Comparison of ENCODE assay signal across 8 cellular contexts in the genomic region with DNA sequence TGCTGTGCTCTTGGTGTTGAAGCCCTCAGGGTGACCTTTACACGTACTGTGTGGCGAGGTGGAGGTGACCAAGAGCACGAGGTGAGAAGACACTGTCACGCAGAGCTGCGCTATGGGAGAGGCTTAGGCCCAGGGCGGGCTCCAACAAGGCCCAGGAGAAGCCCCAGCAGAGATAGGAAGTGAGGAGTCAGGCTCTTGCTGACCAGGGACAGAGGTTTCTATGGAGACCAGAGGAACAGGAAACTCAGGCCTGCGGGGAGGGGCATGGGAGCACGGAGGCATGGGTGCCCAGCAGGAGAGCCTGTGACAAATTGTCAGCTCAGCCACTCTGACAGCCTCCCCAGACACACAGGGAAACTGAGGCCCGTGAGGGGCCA. TPM values are rescaled to one million over a fixed set of nuclear protein-coding genes. Genes with fewer than 3 reads are reported as not detected.
A peak's percentile ranks its signal among the peaks of the same experiment; 100 is the strongest.
DNase-seq lines count a peak whose midpoint lies in the region; ATAC-seq, FAIRE-seq and TF ChIP-seq lines count a peak whose summit lies in the region.

No MANE protein-coding gene starts in this region.

- FAIRE-seq in H1 (lab: Jason Lieb, UNC), result no peak

- no peak overlapping the region for H4K8ac ChIP-seq in H1 (ENCODE audit: extremely low read depth, insufficient read depth, low read length)

- no peak overlapping the region for H3K56ac ChIP-seq in H1 (replicated peaks; ENCODE audit: insufficient read length, low read depth, low read length)

- H3K27ac ChIP-seq in H1 (ENCODE audit: low read depth, low read length) (peak overlapping the region; percentile 57; the same call in 1 of the 2 replicates), muscle layer of duodenum (ENCODE audit: low read length) (peak overlapping the region; percentile 51)

- no peaks in the 10 kb centered on the region for H3K27me3 ChIP-seq in H1 (replicated peaks in 1 of 4; ENCODE audit: control insufficient read depth in 3 of 4, extremely low read depth in 1 of 4, insufficient read depth in 3 of 4, low read length in 3 of 4)
- H3K27me3 ChIP-seq in muscle layer of duodenum (ENCODE audit: low read depth, low read length), result no peaks in the 10 kb centered on the region

- H3K9me3 ChIP-seq in H1 (ENCODE audit: insufficient read depth in 2 of 2, low read depth in 1 of 2, low read length in 1 of 2) (no peaks in the 10 kb centered on the region), muscle layer of duodenum (ENCODE audit: control insufficient read depth in 1 of 2, low read length in 2 of 2) (no peaks in the 10 kb centered on the region)

- peaks cover 21% of the 10 kb centered on the region for H3K79me1 ChIP-seq in H1 (ENCODE audit: low read depth, low read length)

- H3K23me2 ChIP-seq in H1 (ENCODE audit: low read depth, low read length), result no peaks in the 10 kb centered on the region

- CTCF ChIA-PET in H1 (lab: Charles Lee; ENCODE audit: partially characterized antibody), result interaction anchor here (1.2 to 44.5 kb wide), 5 partner anchors 3 to 55 kb away, joined by 3 to 1004 read pairs (median 8); partner anchors contain the start of genes DGKZ and MDK

- H3K4me1 ChIP-seq in H1 (replicated peaks in 1 of 4; ENCODE audit: control insufficient read depth in 3 of 4, insufficient read depth in 4 of 4, low read length in 3 of 4) (peaks cover 0 to 23% (median 14%) of the 10 kb centered on the region in 4 experiments; a peak in 6 of 7 replicates), muscle layer of duodenum (ENCODE audit: control insufficient read depth in 1 of 2, insufficient read depth in 2 of 2, low read length in 2 of 2) (peaks cover 12 to 44% of the 10 kb centered on the region in 2 donors)

- no peak overlapping the region for H3K4me2 ChIP-seq in H1 (ENCODE audit: insufficient read depth in 1 of 2, low read depth in 2 of 2, low read length in 2 of 2)

- 82% methylated on average over 9 of the region's 9 CpGs; no CpG with 5 or more reads in 1 of the 2 experiments for WGBS in H1 (ENCODE audit: extremely low coverage in 1 of 2, insufficient coverage in 1 of 2, insufficient read length in 1 of 2, insufficient replicate concordance in 2 of 2, low coverage in 1 of 2, low lambda C conversion rate in 2 of 2, missing lambda C conversion rate in 1 of 2), 2 experiments

- POLR2A ChIA-PET in H1 (lab: Charles Lee; ENCODE audit: partially characterized antibody), result interaction anchor here (1.0 to 7.8 kb wide), 3 partner anchors 12 to 17 kb away, joined by 3 to 69 read pairs (median 3); partner anchors contain the start of gene DGKZ

- H3K14ac ChIP-seq in H1 (ENCODE audit: insufficient read length), result no peak overlapping the region

- no peak overlapping the region for H3K4me3 ChIP-seq in H1 (ENCODE audit: extremely low read depth in 1 of 4, insufficient read depth in 2 of 4, low read depth in 3 of 4, low read length in 4 of 4)
- H3K4me3 ChIP-seq in muscle layer of duodenum (ENCODE audit: low read depth in 1 of 2, low read length in 2 of 2), result peak overlapping the region in 1 of 2 donors; percentile 60

- no peak overlapping the region for H3K23ac ChIP-seq in H1 (ENCODE audit: insufficient read length)

- H3K79me2 ChIP-seq in H1 (ENCODE audit: control insufficient read depth in 1 of 2, insufficient read depth in 2 of 2, low read length in 2 of 2), result peaks cover 0 to 56% of the 10 kb centered on the region in 2 experiments; a peak in 2 of 4 replicates

- H2BK15ac ChIP-seq in H1 (ENCODE audit: low read length), result no peak overlapping the region

- peaks cover 0 to 1% (median 0%) of the 10 kb centered on the region in 4 experiments; a peak in 1 of 8 replicates for H3K36me3 ChIP-seq in H1 (ENCODE audit: control insufficient read depth in 2 of 4, insufficient read depth in 4 of 4, low read length in 3 of 4)
- H3K36me3 ChIP-seq in muscle layer of duodenum (ENCODE audit: control insufficient read depth in 1 of 2, insufficient read depth in 2 of 2, low read length in 2 of 2), result peaks cover 1 to 2% of the 10 kb centered on the region in 2 donors

- no peak overlapping the region for H2AFZ ChIP-seq in H1 (ENCODE audit: low read length)

- H2BK20ac ChIP-seq in H1 (ENCODE audit: low read length), result no peak overlapping the region

- peak; percentile 67 for DNase-seq in EL
- peak; percentile 40 to 70 for DNase-seq in SHP77 (lab: John Stamatoyannopoulos, UW)
- no peak for DNase-seq in H1 (ENCODE audit: low read depth in 1 of 2, low spot score in 2 of 2)
- DNase-seq in DMS114 treated with DMSO at 0.1 percent for 48 hours (lab: John Stamatoyannopoulos, UW; ENCODE audit: unreplicated experiment), result no peak

- H4K5ac ChIP-seq in H1 (ENCODE audit: insufficient read length, low read depth, low read length), result no peak overlapping the region

- no peak for TF ChIP-seq RAD21 in H1 (IDR thresholded peaks at IDR 0.05 in 1 of 2, conservative IDR thresholded peaks at IDR 0.05 in 1 of 2; ENCODE audit: low read depth in 2 of 2, low read length in 2 of 2)

- H2BK12ac ChIP-seq in H1 (ENCODE audit: low read depth, low read length), result no peak overlapping the region

- H3K18ac ChIP-seq in H1 (ENCODE audit: extremely low read depth, low read length), result no peak overlapping the region; the same call in 1 of the 2 replicates

- H3K9ac ChIP-seq in H1 (replicated peaks in 1 of 4; ENCODE audit: extremely low read depth in 1 of 4, low read depth in 3 of 4, low read length in 3 of 4), result no peak overlapping the region

- no peak overlapping the region for H2BK120ac ChIP-seq in H1 (replicated peaks; ENCODE audit: low read depth, low read length)

- no peak overlapping the region for H4K91ac ChIP-seq in H1 (replicated peaks; ENCODE audit: insufficient read length, low read length)

- no peak overlapping the region for H2AK5ac ChIP-seq in H1 (ENCODE audit: low read depth, low read length)

- TF ChIP-seq POLR2A in H1 (IDR thresholded peaks at IDR 0.05; ENCODE audit: control extremely low read depth in 1 of 2, low read depth in 2 of 2, low read length in 2 of 2), result no peak

- no peak for TF ChIP-seq EP300 in H1 (IDR thresholded peaks at IDR 0.05; ENCODE audit: borderline replicate concordance in 1 of 2, low read depth in 2 of 2, low read length in 2 of 2)

- H3K4ac ChIP-seq in H1 (replicated peaks; ENCODE audit: insufficient read length, low read depth, low read length), result no peak overlapping the region

- no peak for TF ChIP-seq CTCF in H1 (IDR thresholded peaks at IDR 0.05; ENCODE audit: control extremely low read depth in 1 of 3, insufficient read depth in 1 of 3, low read depth in 1 of 3, low read length in 3 of 3)

- H4K20me1 ChIP-seq in H1 (replicated peaks in 1 of 2; ENCODE audit: control insufficient read depth in 1 of 2, insufficient read depth in 2 of 2, low read length in 2 of 2), result peaks cover 8 to 30% of the 10 kb centered on the region in 2 experiments

- ATAC-seq in GM21529 (IDR thresholded peaks at IDR 0.05; ENCODE audit: unreplicated experiment), result no peak
- no peak for ATAC-seq in HG03571 (IDR thresholded peaks at IDR 0.05; ENCODE audit: unreplicated experiment)
- no peak for ATAC-seq in GM19397 (IDR thresholded peaks at IDR 0.05; ENCODE audit: unreplicated experiment)

- H2BK5ac ChIP-seq in H1 (ENCODE audit: low read depth, low read length), result peak overlapping the region; percentile 71; the same call in 1 of the 2 replicates

TF ChIP-seq in H1, 55 proteins besides CTCF, POLR2A, EP300 and RAD21 (continues in another document):
- no peak for TF ChIP-seq CEBPB (IDR thresholded peaks at IDR 0.05; ENCODE audit: low read depth, low read length)
- TF ChIP-seq ASH2L (IDR thresholded peaks at IDR 0.05; ENCODE audit: low read length), result no peak
- TF ChIP-seq POU5F1 (IDR thresholded peaks at IDR 0.05; ENCODE audit: low read depth, low read length), result no peak
- TF ChIP-seq ZNF274 (IDR thresholded peaks at IDR 0.05; ENCODE audit: borderline replicate concordance, extremely low read depth, low read length), result no peak
- no peak for TF ChIP-seq KDM1A (IDR thresholded peaks at IDR 0.05; ENCODE audit: borderline replicate concordance, low read length)

RNA-seq across cellular contexts. Expression of gene DGKZ, which starts 15.8 kb away (rescaled TPM):
- total RNA-seq in H1 (2021; fragmentation: NEBNext Ultra II Directional; extraction: Animal tissue kit (Norgen Biotek cat#: 25700)), result 84.4 and 88.5 TPM in 2 replicates
- polyA plus RNA-seq in H1 (2011; rRNA removed), result 184 and 262 TPM in 2 replicates
- 118 TPM for polyA plus RNA-seq in H1 (2011; cell fraction: cytosol; rRNA removed)
- polyA plus RNA-seq in H1 (2011; cell fraction: nucleus; rRNA removed), result 335 TPM
- 56.9 to 93.0 TPM (median 85.7 TPM) in 4 replicates for polyA plus RNA-seq in H1 (2012, experiment 1 of 2)
- 72.1 TPM for polyA plus RNA-seq in H1 (2012, experiment 2 of 2)
- 92.3 TPM for polyA plus RNA-seq in H1 (2013, experiment 1 of 2)
- 81.6 TPM for polyA plus RNA-seq in H1 (2013, experiment 2 of 2)
- 58.7 and 67.4 TPM in 2 replicates for polyA minus RNA-seq in H1 (2011; rRNA and poly(A)+ RNA removed)
- 72.8 TPM for polyA minus RNA-seq in H1 (2011; cell fraction: cytosol; rRNA and poly(A)+ RNA removed)
- 103 TPM for polyA minus RNA-seq in H1 (2011; cell fraction: nucleus; rRNA and poly(A)+ RNA removed)

RNA-seq across cellular contexts. Expression of gene MDK, which starts 18.4 kb away (rescaled TPM):
- total RNA-seq in H1 (2021; fragmentation: NEBNext Ultra II Directional; extraction: Animal tissue kit (Norgen Biotek cat#: 25700)), result 309 and 338 TPM in 2 replicates
- 606 and 948 TPM in 2 replicates for polyA plus RNA-seq in H1 (2011; rRNA removed)
- 870 TPM for polyA plus RNA-seq in H1 (2011; cell fraction: cytosol; rRNA removed)
- 559 TPM for polyA plus RNA-seq in H1 (2011; cell fraction: nucleus; rRNA removed)
- polyA plus RNA-seq in H1 (2012, experiment 1 of 2), result 605 to 743 TPM (median 671 TPM) in 4 replicates
- 841 TPM for polyA plus RNA-seq in H1 (2012, experiment 2 of 2)
- polyA plus RNA-seq in H1 (2013, experiment 1 of 2), result 949 TPM
- polyA plus RNA-seq in H1 (2013, experiment 2 of 2), result 1,178 TPM
- 84.3 and 125 TPM in 2 replicates for polyA minus RNA-seq in H1 (2011; rRNA and poly(A)+ RNA removed)
- polyA minus RNA-seq in H1 (2011; cell fraction: cytosol; rRNA and poly(A)+ RNA removed), result 189 TPM
- polyA minus RNA-seq in H1 (2011; cell fraction: nucleus; rRNA and poly(A)+ RNA removed), result 88.1 TPM

RNA-seq across cellular contexts. Expression of gene CHRM4, which starts 28.6 kb away (rescaled TPM):
- total RNA-seq in H1 (2021; fragmentation: NEBNext Ultra II Directional; extraction: Animal tissue kit (Norgen Biotek cat#: 25700)), result 0.63 and 1.1 TPM in 2 replicates
- 1.3 and 2.2 TPM in 2 replicates for polyA plus RNA-seq in H1 (2011; rRNA removed)
- polyA plus RNA-seq in H1 (2011; cell fraction: cytosol; rRNA removed), result 0.98 TPM
- polyA plus RNA-seq in H1 (2011; cell fraction: nucleus; rRNA removed), result 1.1 TPM
- 0.30 to 1.0 TPM (median 0.96 TPM) in 4 replicates for polyA plus RNA-seq in H1 (2012, experiment 1 of 2)
- polyA plus RNA-seq in H1 (2012, experiment 2 of 2), result 0.66 TPM
- polyA plus RNA-seq in H1 (2013, experiment 1 of 2), result 0.73 TPM
- polyA plus RNA-seq in H1 (2013, experiment 2 of 2), result 0.68 TPM
- 1.6 and 1.9 TPM in 2 replicates for polyA minus RNA-seq in H1 (2011; rRNA and poly(A)+ RNA removed)
- not detected for polyA minus RNA-seq in H1 (2011; cell fraction: cytosol; rRNA and poly(A)+ RNA removed)
- polyA minus RNA-seq in H1 (2011; cell fraction: nucleus; rRNA and poly(A)+ RNA removed), result 1.1 TPM

Comparison
In these comparisons a context has a peak if more than half of its experiments do, and no peak if none do; other contexts are left out.
1. DNase-seq: peak in EL (single experiment) and SHP77 (2 of 2); none in H1 (0 of 2) and DMS114 treated with DMSO at 0.1 percent for 48 hours (single experiment).